8 cellular contexts compared by ENCODE assay signal in genomic region chrX:102067966-102068723, GRCh38. TPM values are rescaled to one million over a fixed set of nuclear protein-coding genes. Genes with fewer than 3 reads are reported as not detected.
DNase-seq lines count a peak whose midpoint lies in the region; ATAC-seq and TF ChIP-seq lines count a peak whose summit lies in the region.

No MANE protein-coding gene starts in this region.

- POLR2A ChIA-PET in naive thymus-derived CD4-positive, alpha-beta T cell (lab: Charles Lee), result no interaction called here

- H3K27ac Mint-ChIP-seq in naive thymus-derived CD4-positive, alpha-beta T cell, result no peak overlapping the region

- no peak overlapping the region for H3K4me3 Mint-ChIP-seq in naive thymus-derived CD4-positive, alpha-beta T cell

- H3K27me3 Mint-ChIP-seq in naive thymus-derived CD4-positive, alpha-beta T cell, result peaks cover 0 to 18% (median 9%) of the 10 kb centered on the region in 5 donors

- peaks cover 0 to 25% (median 0%) of the 10 kb centered on the region in 11 donors for H3K9me3 ChIP-seq in heart right ventricle
- H3K9me3 ChIP-seq in naive thymus-derived CD4-positive, alpha-beta T cell (ENCODE audit: control insufficient read depth in 2 of 3, low read length in 3 of 3), result no peaks in the 10 kb centered on the region
- no peaks in the 10 kb centered on the region for H3K9me3 ChIP-seq in MG63

- 47 to 50% methylated on average over 8 of the region's 8 CpGs for WGBS in heart right ventricle, 2 donors

- H3K27me3 ChIP-seq in heart right ventricle (peaks cover 0 to 21% (median 0%) of the 10 kb centered on the region in 7 donors), MG63 (no peaks in the 10 kb centered on the region)
- no peaks in the 10 kb centered on the region for H3K27me3 ChIP-seq in naive thymus-derived CD4-positive, alpha-beta T cell (ENCODE audit: control insufficient read depth in 2 of 2, insufficient read depth in 2 of 2, low read length in 2 of 2)

- CTCF ChIA-PET in naive thymus-derived CD4-positive, alpha-beta T cell (lab: Charles Lee), result interaction anchor here (1.2 kb wide), 2 partner anchors 832 to 883 kb away, joined by 3 read pairs; no protein-coding TSS in a partner anchor

- TF ChIP-seq CTCF in heart right ventricle (IDR thresholded peaks at IDR 0.05), result peak in 7 of 9 donors; percentile 35 to 64 (median 53)

- DNase-seq in heart right ventricle, result no peak
- no peak for DNase-seq in left ventricle myocardium superior
- peak; percentile 60 for DNase-seq in NCI-H1694 (lab: John Stamatoyannopoulos, UW)
- DNase-seq in central memory CD4-positive, alpha-beta T cell, result peak; percentile 18
- peak in 5 of 9 donors; percentile 4 to 30 (median 17) for DNase-seq in naive thymus-derived CD4-positive, alpha-beta T cell
- no peak for DNase-seq in NCI-H187 (lab: John Stamatoyannopoulos, UW)
- no peak for DNase-seq in MG63
- DNase-seq in NK-92 treated with Interleukin-12 subunit alpha and Interleukin-12 subunit beta, amount 100 ng/mL, for 24 hours (lab: John Stamatoyannopoulos, UW), result no peak

- H3K9me3 Mint-ChIP-seq in naive thymus-derived CD4-positive, alpha-beta T cell, result peaks cover 0 to 3% (median 0%) of the 10 kb centered on the region in 11 donors

- intact Hi-C loops in heart right ventricle (cut with DNase I) (no loop called here), left ventricle myocardium superior (cut with micrococcal nuclease) (no loop called here)
- intact Hi-C loops in naive thymus-derived CD4-positive, alpha-beta T cell (cut with micrococcal nuclease), result loop anchor here (1.0 to 2.0 kb wide), 4 partner anchors 449 to 883 kb away; partner anchors contain the start of gene TMSB15A (in 1 of the 2)

- H3K36me3 Mint-ChIP-seq in naive thymus-derived CD4-positive, alpha-beta T cell, result no peaks in the 10 kb centered on the region

- no peaks in the 10 kb centered on the region for H3K4me1 Mint-ChIP-seq in naive thymus-derived CD4-positive, alpha-beta T cell

- H3K4me1 ChIP-seq in heart right ventricle, result no peaks in the 10 kb centered on the region
- no peaks in the 10 kb centered on the region for H3K4me1 ChIP-seq in naive thymus-derived CD4-positive, alpha-beta T cell (ENCODE audit: control insufficient read depth in 2 of 2, insufficient read depth in 2 of 2, low read length in 2 of 2)

- no peak for ATAC-seq in heart right ventricle
- ATAC-seq in left ventricle myocardium superior, result no peak
- no peak for ATAC-seq in naive thymus-derived CD4-positive, alpha-beta T cell

- H3K36me3 ChIP-seq in heart right ventricle (no peaks in the 10 kb centered on the region), MG63 (no peaks in the 10 kb centered on the region)
- H3K36me3 ChIP-seq in naive thymus-derived CD4-positive, alpha-beta T cell (ENCODE audit: control insufficient read depth in 2 of 3, insufficient read depth in 3 of 3, low read length in 3 of 3), result no peaks in the 10 kb centered on the region

- no peak overlapping the region for H3K4me3 ChIP-seq in heart right ventricle
- no peak overlapping the region for H3K4me3 ChIP-seq in naive thymus-derived CD4-positive, alpha-beta T cell (ENCODE audit: low read length)
- H3K4me3 ChIP-seq in MG63, result no peak overlapping the region

- H3K27ac ChIP-seq in heart right ventricle, result no peak overlapping the region
- H3K27ac ChIP-seq in naive thymus-derived CD4-positive, alpha-beta T cell (ENCODE audit: low read depth, low read length), result no peak overlapping the region

RNA-seq across cellular contexts. Expression of gene TCEAL2, which starts 57.3 kb away (rescaled TPM):
- total RNA-seq in heart right ventricle, result under 1 TPM in 3 of 10 donors, not detected in 7; 0.23 to 0.31 (median 0.26) TPM
- under 1 TPM; 0.09 to 0.80 TPM for polyA plus RNA-seq in heart right ventricle
- total RNA-seq in left ventricle myocardium superior, result not detected
- total RNA-seq in naive thymus-derived CD4-positive, alpha-beta T cell, result 1 to 10 TPM in 4 of 5 experiments, not detected in 1; 1.1 to 2.5 (median 2.1) TPM
- 1 to 10 TPM in 1 of 2 donors, under 1 TPM in 1; 0.45 to 1.0 TPM for polyA plus RNA-seq in naive thymus-derived CD4-positive, alpha-beta T cell
- not detected in 2 replicates for total RNA-seq in MG63 (2014; rRNA removed; shearing (Covaris generic); ENCODE audit: low replicate concordance)

Comparison
In these comparisons a context has a peak if more than half of its experiments do, and no peak if none do; other contexts are left out.
1. DNase-seq: peak in NCI-H1694 (single experiment), central memory CD4-positive, alpha-beta T cell (single experiment) and naive thymus-derived CD4-positive, alpha-beta T cell (5 of 9); none in heart right ventricle (0 of 2), left ventricle myocardium superior (single experiment), NCI-H187 (0 of 2), MG63 (single experiment) and NK-92 treated with Interleukin-12 subunit alpha and Interleukin-12 subunit beta, amount 100 ng/mL, for 24 hours (single experiment).
2. intact Hi-C loops: an anchor here in naive thymus-derived CD4-positive, alpha-beta T cell (1.0 to 2.0 kb wide); none called in heart right ventricle and left ventricle myocardium superior.